In genomic region chr18:34128436-34128835, GRCh38 we compare ENCODE assay signal across 16 cellular contexts.
DNase-seq lines count a peak whose midpoint lies in the region; ATAC-seq and TF ChIP-seq lines count a peak whose summit lies in the region.
"Had no signal": no experiment of that assay in that cellular context is flagged by ENCODE, and none has a peak within 500 bp of the region (broad histone marks: within the 10 kb centered on the region; RNA-seq: fewer than 3 reads in every experiment).

No MANE protein-coding gene starts in this region.

- no peaks in the 10 kb centered on the region for H4K20me1 ChIP-seq in hepatocyte (ENCODE audit: insufficient read depth, poor library complexity, severe bottlenecking)
- H4K20me1 ChIP-seq in neural progenitor cell (ENCODE audit: low read depth), result no peaks in the 10 kb centered on the region

- no peaks in the 10 kb centered on the region for H3K36me3 Mint-ChIP-seq in neural progenitor cell

- no peaks in the 10 kb centered on the region for H3K9me2 ChIP-seq in hepatocyte (replicated peaks; ENCODE audit: insufficient read depth)

- H3K27me3 Mint-ChIP-seq in neural progenitor cell (ENCODE audit: insufficient read depth, low read depth), result no peaks in the 10 kb centered on the region

- H3K27ac ChIP-seq in hepatocyte (no peak overlapping the region), neural progenitor cell (no peak overlapping the region)
- H3K27ac ChIP-seq: C4-2B, HL-60 had no signal

- H3K9ac ChIP-seq in neural progenitor cell, result no peak overlapping the region

- ATAC-seq in HG02759 (IDR thresholded peaks at IDR 0.05; ENCODE audit: unreplicated experiment), result no peak
- ATAC-seq: HCT116 had no signal

- no peak overlapping the region for H3K4me3 Mint-ChIP-seq in neural progenitor cell

- CTCF ChIA-PET in HEK293T (lab: Yijun Ruan, JAX), result interaction anchor here (0.7 kb wide), 1 partner anchor 348 kb away, joined by 3 read pairs; no protein-coding TSS in a partner anchor

- DNase-seq in HEK293T (ENCODE audit: extremely low spot score), result no peak
- peak; percentile 60 for DNase-seq in astrocyte of the cerebellum (ENCODE audit: low read depth)
- peak; percentile 5 for DNase-seq in glomerular visceral epithelial cell (ENCODE audit: extremely low spot score)
- no peak for DNase-seq in DMS114 treated with DMSO at 0.1 percent for 48 hours (lab: John Stamatoyannopoulos, UW; ENCODE audit: unreplicated experiment)
- no peak for DNase-seq in hepatocyte (ENCODE audit: low spot score)
- DNase-seq in neural progenitor cell (ENCODE audit: low spot score), result no peak
- DNase-seq: KBM-7, NCI-H1092, NCI-H2107, NCI-H446, NCI-H774, Right ventricle myocardium superior had no signal

- H3K36me3 ChIP-seq in hepatocyte (replicated peaks; ENCODE audit: insufficient read depth, low read depth) (no peaks in the 10 kb centered on the region), neural progenitor cell (no peaks in the 10 kb centered on the region)

- H3K79me2 ChIP-seq in hepatocyte (no peaks in the 10 kb centered on the region), neural progenitor cell (ENCODE audit: low read depth) (no peaks in the 10 kb centered on the region)

- H3K27me3 ChIP-seq in hepatocyte, result no peaks in the 10 kb centered on the region
- H3K27me3 ChIP-seq in neural progenitor cell, result no peaks in the 10 kb centered on the region

- no peak overlapping the region for H3K27ac Mint-ChIP-seq in neural progenitor cell

- no peaks in the 10 kb centered on the region for H3F3A ChIP-seq in neural progenitor cell (ENCODE audit: low read depth)

- POLR2A ChIA-PET in HEK293T (lab: Yijun Ruan, JAX), result no interaction called here

- H3K9me3 ChIP-seq in hepatocyte (ENCODE audit: low read depth), result no peaks in the 10 kb centered on the region
- H3K9me3 ChIP-seq in neural progenitor cell (ENCODE audit: low read depth), result no peaks in the 10 kb centered on the region

- no peak overlapping the region for H3K4me3 ChIP-seq in astrocyte of the cerebellum (ENCODE audit: low read depth, low read length)
- H3K4me3 ChIP-seq in hepatocyte, result no peak overlapping the region
- no peak overlapping the region for H3K4me3 ChIP-seq in neural progenitor cell

- no peaks in the 10 kb centered on the region for H3K4me1 Mint-ChIP-seq in neural progenitor cell

- H3K9me3 Mint-ChIP-seq in neural progenitor cell, result no peaks in the 10 kb centered on the region

- no peaks in the 10 kb centered on the region for H3K4me1 ChIP-seq in hepatocyte (ENCODE audit: insufficient read depth)
- H3K4me1 ChIP-seq in neural progenitor cell, result no peaks in the 10 kb centered on the region

- in situ Hi-C loops in astrocyte of the cerebellum (cut with HindIII; ENCODE audit: low sequenced_read_pairs), result no loop called here

- TF ChIP-seq CTCF in astrocyte of the cerebellum (IDR thresholded peaks at IDR 0.05; ENCODE audit: low read depth, low read length, missing control alignments), result no peak
- TF ChIP-seq CTCF in hepatocyte (IDR thresholded peaks at IDR 0.05; ENCODE audit: poor library complexity), result no peak
- TF ChIP-seq CTCF in neural progenitor cell (IDR thresholded peaks at IDR 0.05), result no peak

- H3K4me2 ChIP-seq in hepatocyte (no peak overlapping the region), neural progenitor cell (no peak overlapping the region)

- H2AFZ ChIP-seq in hepatocyte, result no peak overlapping the region
- H2AFZ ChIP-seq in neural progenitor cell (replicated peaks), result no peak overlapping the region

TF ChIP-seq in HEK293T, 16 proteins besides CTCF, POLR2A, EP300 and RAD21:
- TF ChIP-seq PKNOX1 (IDR thresholded peaks at IDR 0.05) (0 out of 2 replicates have a peak, but pooled peaks have one; percentile 10), FOXM1 (IDR thresholded peaks at IDR 0.05; ENCODE audit: borderline replicate concordance) (no peak)

Comparison
In these comparisons a context has a peak if more than half of its experiments do, and no peak if none do; other contexts are left out.
1. DNase-seq: peak in astrocyte of the cerebellum (single experiment) and glomerular visceral epithelial cell (single experiment); none in HEK293T (single experiment), DMS114 treated with DMSO at 0.1 percent for 48 hours (single experiment), hepatocyte (single experiment) and neural progenitor cell (single experiment).